In the genomic region with DNA sequence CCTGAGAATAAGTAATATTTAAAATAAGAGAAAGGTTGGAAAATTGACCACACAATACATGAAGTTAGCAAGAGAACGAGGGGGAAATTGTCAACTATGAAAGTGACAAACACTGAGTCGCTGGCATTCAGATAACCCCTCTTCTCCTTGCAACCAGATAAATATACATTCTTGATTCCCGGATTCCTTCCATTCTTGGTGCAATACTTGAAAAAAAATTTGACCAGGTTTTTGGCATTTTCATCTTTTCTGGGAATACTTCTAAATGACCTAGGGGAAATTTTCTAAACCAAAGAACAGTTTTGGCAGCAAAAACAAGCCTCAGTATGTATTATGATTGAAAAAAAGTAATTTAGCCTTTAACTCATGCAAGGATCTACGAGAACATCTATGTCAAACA, we compare ENCODE assay signal across 31 cellular contexts.
DNase-seq lines count a peak whose midpoint lies in the region; ATAC-seq, FAIRE-seq and TF ChIP-seq lines count a peak whose summit lies in the region.
"Had no signal": no experiment of that assay in that cellular context is flagged by ENCODE, and none has a peak within 500 bp of the region (broad histone marks: within the 10 kb centered on the region; RNA-seq: fewer than 3 reads in every experiment).

No MANE protein-coding gene starts in this region.

- intact Hi-C loops in pancreas (cut with DNase I), result no loop called here

- H3K36me3 ChIP-seq in SK-N-MC (ENCODE audit: insufficient read depth, low read length) (no peaks in the 10 kb centered on the region), pancreas (no peaks in the 10 kb centered on the region)
- H3K36me3 ChIP-seq: BLaER1 treated with 17β-estradiol and CSF1 and Interleukin-3, amounts not matched to agents 10 nM and 100 nM; colonic mucosa had no signal

- no peak for TF ChIP-seq CTCF in fibroblast of pulmonary artery (IDR thresholded peaks at IDR 0.05; ENCODE audit: low read length, missing control alignments)
- TF ChIP-seq CTCF in pancreas (IDR thresholded peaks at IDR 0.05), result no peak

- H3K27ac ChIP-seq in SK-N-MC (peak overlapping the region; percentile 97), pancreas (no peak overlapping the region)
- H3K27ac ChIP-seq: BLaER1 treated with 17β-estradiol and CSF1 and Interleukin-3, amounts not matched to agents 10 nM and 100 nM; colonic mucosa; epithelial cell of prostate; parathyroid adenoma; testis; VCaP had no signal

- 68 to 71% methylated on average over 4 of the region's 4 CpGs for WGBS in pancreas, 2 donors

- no peaks in the 10 kb centered on the region for H3K4me1 ChIP-seq in pancreas
- H3K4me1 ChIP-seq: colonic mucosa, parathyroid adenoma had no signal

- H3K4me3 ChIP-seq in SK-N-MC (peak overlapping the region; percentile 75), fibroblast of pulmonary artery (replicated peaks; ENCODE audit: low read depth, low read length) (peak overlapping the region; percentile 13), pancreas (no peak overlapping the region)
- H3K4me3 ChIP-seq: BLaER1 treated with 17β-estradiol and CSF1 and Interleukin-3, amounts not matched to agents 10 nM and 100 nM; colonic mucosa; mucosa of descending colon; testis had no signal

- ATAC-seq in pancreas (no peak), HG03025 (IDR thresholded peaks at IDR 0.05; ENCODE audit: low FRiP score, unreplicated experiment) (no peak), HG03039 (IDR thresholded peaks at IDR 0.05; ENCODE audit: unreplicated experiment) (no peak)
- ATAC-seq: activated T-helper 17 cell treated with anti-CD3 and anti-CD28 coated beads, Interleukin-2, amount 50 U/mL, for 72 hours; mucosa of descending colon; natural killer cell treated with Interleukin-12 subunit alpha and Interleukin-12 subunit beta and Interleukin-15 and Interleukin-18, amount 100 ng/mL, for 72 hours had no signal

- no peaks in the 10 kb centered on the region for H3K27me3 ChIP-seq in pancreas
- H3K27me3 ChIP-seq: BLaER1 treated with 17β-estradiol and CSF1 and Interleukin-3, amounts not matched to agents 10 nM and 100 nM; colonic mucosa; testis had no signal

- H3K9me3 ChIP-seq in SK-N-MC (ENCODE audit: low read depth, low read length) (no peaks in the 10 kb centered on the region), pancreas (no peaks in the 10 kb centered on the region)
- H3K9me3 ChIP-seq: BLaER1 treated with 17β-estradiol and CSF1 and Interleukin-3, amounts not matched to agents 10 nM and 100 nM; colonic mucosa; mucosa of descending colon; testis had no signal

- peak overlapping the region; percentile 17 for H3K9ac ChIP-seq in SK-N-MC (ENCODE audit: insufficient read length)
- H3K9ac ChIP-seq: BLaER1 treated with 17β-estradiol and CSF1 and Interleukin-3, amounts not matched to agents 10 nM and 100 nM; parathyroid adenoma had no signal

- DNase-seq in EH (ENCODE audit: low read depth) (peak; percentile 72), SK-N-MC (ENCODE audit: low read depth, low spot score) (no peak), fibroblast of pulmonary artery (ENCODE audit: low read depth) (peak; percentile 49), pancreas (no peak)
- no peak for DNase-seq in activated naive CD4-positive, alpha-beta T cell (lab: John Stamatoyannopoulos, UW)
- DNase-seq: activated CD4-positive, alpha-beta T cell treated with anti-CD3 and anti-CD28 coated beads for 4 hours; activated naive CD4-positive, alpha-beta T cell treated with anti-CD3 and anti-CD28 coated beads, Interleukin-2, amount 50 U/mL, for 16 hours; colonic mucosa; DMS153; effector CD8-positive, alpha-beta T cell; H9; Karpas-422; kidney; mucosa of descending colon; NCI-H2029 treated with DMSO at 0.1 percent for 48 hours; NCI-H524 treated with DMSO at 0.1 percent for 48 hours; OCI-M1; stimulated activated CD4-positive, alpha-beta T cell treated with anti-CD3 and anti-CD28 coated beads, Interleukin-2, amount 100 ng/mL, for 24 hours; stimulated activated CD8-positive, alpha-beta memory T cell treated with anti-CD3 and anti-CD28 coated beads, Interleukin-4, amount 100 ng/mL, for 48 hours; T-helper 9 cell; testis had no signal

- peak; percentile 43 for FAIRE-seq in pancreas (lab: Jason Lieb, UNC)
- FAIRE-seq: GM12892, kidney, urothelium cell line had no signal

Comparison
In these comparisons a context has a peak if more than half of its experiments do, and no peak if none do; other contexts are left out.
1. DNase-seq: peak in EH (single experiment) and fibroblast of pulmonary artery (single experiment); none in SK-N-MC (single experiment), pancreas (0 of 6) and activated naive CD4-positive, alpha-beta T cell (0 of 4).
2. H3K4me3 ChIP-seq: peak in SK-N-MC (single experiment) and fibroblast of pulmonary artery (single experiment); none in pancreas (0 of 4).